In genomic region chr1:146007048-146007784, GRCh38 we compare ENCODE assay signal across 9 cellular contexts. TPM values are rescaled to one million over a fixed set of nuclear protein-coding genes. Genes with fewer than 3 reads are reported as not detected.
DNase-seq lines count a peak whose midpoint lies in the region; ATAC-seq and TF ChIP-seq lines count a peak whose summit lies in the region.
"Had no signal": no experiment of that assay in that cellular context is flagged by ENCODE, and none has a peak within 500 bp of the region (broad histone marks: within the 10 kb centered on the region; RNA-seq: fewer than 3 reads in every experiment).

No MANE protein-coding gene starts in this region.

- intact Hi-C loops in Calu3 (cut with micrococcal nuclease; ENCODE audit: unreplicated experiment) (loop anchor here (1.0 to 2.0 kb wide), 2 partner anchors 29 to 116 kb away; no protein-coding TSS in a partner anchor), activated B cell treated with CpG ODN at 0.5 μM for 24 hours (cut with micrococcal nuclease) (loop anchor here (1.0 kb wide), 4 partner anchors 10 to 148 kb away; partner anchors contain the start of genes PIAS3 and RBM8A), posterior vena cava (cut with DNase I) (loop anchor here (2.0 kb wide), 2 partner anchors 28 to 32 kb away; no protein-coding TSS in a partner anchor)

- H3K4me3 Mint-ChIP-seq in Calu3 (ENCODE audit: low read depth, unreplicated experiment), result no peak overlapping the region
- peak overlapping the region; percentile 57 for H3K4me3 Mint-ChIP-seq in HFFc6
- peak overlapping the region; percentile 72 for H3K4me3 Mint-ChIP-seq in activated B cell treated with CpG ODN at 0.5 μM for 24 hours

- POLR2A ChIA-PET in activated B cell treated with CpG ODN at 0.5 μM for 24 hours (lab: Charles Lee), result interaction anchor here (0.9 to 4.1 kb wide), 15 partner anchors 10 to 162 kb away, joined by 3 to 136 read pairs (median 6); partner anchors contain the start of genes ANKRD34A, LIX1L, NUDT17 and PEX11B

- H3K9me3 Mint-ChIP-seq in Calu3 (ENCODE audit: low read depth, unreplicated experiment) (no peaks in the 10 kb centered on the region), HFFc6 (no peaks in the 10 kb centered on the region), activated B cell treated with CpG ODN at 0.5 μM for 24 hours (no peaks in the 10 kb centered on the region)

- CTCF ChIA-PET in Calu3 (lab: Charles Lee), result interaction anchor here (0.5 to 2.2 kb wide), 6 partner anchors 13 to 162 kb away, joined by 3 to 31 read pairs (median 4); partner anchors contain the start of genes LIX1L and NUDT17
- CTCF ChIA-PET in activated B cell treated with CpG ODN at 0.5 μM for 24 hours (lab: Charles Lee), result interaction anchor here (0.6 to 14.3 kb wide), 10 partner anchors 10 to 162 kb away, joined by 3 to 247 read pairs (median 6); partner anchors contain the start of genes ANKRD34A, LIX1L, NUDT17 and POLR3GL

- ATAC-seq in activated B cell treated with CpG ODN at 0.5 μM for 24 hours (ENCODE audit: low read depth), result peak; percentile 95
- ATAC-seq in left lobe of liver, result peak; percentile 95

- peak overlapping the region; percentile 26 for H3K4me3 ChIP-seq in choroid plexus epithelial cell (ENCODE audit: low read depth, low read length)

- H3K27me3 Mint-ChIP-seq in Calu3 (ENCODE audit: unreplicated experiment) (no peaks in the 10 kb centered on the region), HFFc6 (ENCODE audit: insufficient read depth) (no peaks in the 10 kb centered on the region), activated B cell treated with CpG ODN at 0.5 μM for 24 hours (no peaks in the 10 kb centered on the region)

- H3K36me3 Mint-ChIP-seq in Calu3 (ENCODE audit: insufficient read depth, unreplicated experiment), result no peaks in the 10 kb centered on the region
- H3K36me3 Mint-ChIP-seq in HFFc6 (ENCODE audit: low read depth), result no peaks in the 10 kb centered on the region
- no peaks in the 10 kb centered on the region for H3K36me3 Mint-ChIP-seq in activated B cell treated with CpG ODN at 0.5 μM for 24 hours (ENCODE audit: low read depth)

- DNase-seq in Calu3, result peak; percentile 72
- peak; percentile 70 for DNase-seq in HFFc6
- peak; percentile 88 for DNase-seq in NCI-H2227 (lab: John Stamatoyannopoulos, UW; ENCODE audit: unreplicated experiment)
- DNase-seq in activated B cell treated with CpG ODN at 0.5 μM for 24 hours, result no peak
- DNase-seq in choroid plexus epithelial cell (ENCODE audit: low read depth), result peak; percentile 93
- DNase-seq in left lobe of liver (ENCODE audit: low spot score), result peak; percentile 57
- DNase-seq in stimulated activated CD4-positive, alpha-beta T cell treated with anti-CD3 and anti-CD28 coated beads, Interleukin-4, amount 100 ng/mL, for 4 hours, result peak; percentile 35 to 39
- DNase-seq in posterior vena cava (ENCODE audit: low spot score), result no peak

- H3K4me1 Mint-ChIP-seq in Calu3 (ENCODE audit: low read depth, unreplicated experiment) (no peaks in the 10 kb centered on the region), HFFc6 (ENCODE audit: low read depth) (peaks cover 9% of the 10 kb centered on the region), activated B cell treated with CpG ODN at 0.5 μM for 24 hours (peaks cover 26% of the 10 kb centered on the region)

- no peak overlapping the region for H3K27ac Mint-ChIP-seq in Calu3 (ENCODE audit: unreplicated experiment)
- H3K27ac Mint-ChIP-seq in HFFc6, result peak overlapping the region; percentile 63; the same call in 1 of the 2 replicates
- H3K27ac Mint-ChIP-seq in activated B cell treated with CpG ODN at 0.5 μM for 24 hours, result peak overlapping the region; percentile 96

- peak; percentile 70 for TF ChIP-seq CTCF in Calu3 (IDR thresholded peaks at IDR 0.05; ENCODE audit: unreplicated experiment)
- peak; percentile 98 for TF ChIP-seq CTCF in HFFc6 (IDR thresholded peaks at IDR 0.05)
- no peak for TF ChIP-seq CTCF in activated B cell treated with CpG ODN at 0.5 μM for 24 hours (IDR thresholded peaks at IDR 0.05)
- peak; percentile 61 for TF ChIP-seq CTCF in choroid plexus epithelial cell (conservative IDR thresholded peaks at IDR 0.05; ENCODE audit: low read depth, low read length)

- BruUV-seq in Calu3 (replicated peaks; lab: Mats Ljungman, UMichigan), result no TSS peak

RNA-seq across cellular contexts. Expression of gene TXNIP, which starts 10.8 kb away (rescaled TPM):
- 18.5 and 27.3 TPM in 2 replicates for total RNA-seq in Calu3 (2022)
- total RNA-seq in HFFc6 (2021; fragmentation: NEBNext Ultra II Directional; extraction: Animal tissue kit (Norgen Biotek cat#: 25700)), result 10 to 100 TPM; 49.2 to 78.0 (median 59.5) TPM
- 300 and 306 TPM in 2 replicates for total RNA-seq in activated B cell treated with CpG ODN at 0.5 μM for 24 hours
- total RNA-seq in left lobe of liver, result 66.5 TPM
- total RNA-seq in posterior vena cava, result 100 to 1,000 TPM; 393 to 441 TPM

RNA-seq across cellular contexts. Expression of gene HJV, which starts 14.3 kb away (rescaled TPM):
- total RNA-seq in Calu3 (2022), result not detected in 2 replicates
- not detected for total RNA-seq in HFFc6 (2021; fragmentation: NEBNext Ultra II Directional; extraction: Animal tissue kit (Norgen Biotek cat#: 25700))
- not detected in 2 replicates for total RNA-seq in activated B cell treated with CpG ODN at 0.5 μM for 24 hours
- 110 TPM for total RNA-seq in left lobe of liver
- not detected for total RNA-seq in posterior vena cava
- total RNA-seq: activated CD8-positive, alpha-beta memory T cell treated with anti-CD3 and anti-CD28 coated beads for 36 hours had no signal

RNA-seq across cellular contexts. Expression of gene POLR3GL, which starts 42.7 kb away (rescaled TPM):
- total RNA-seq in Calu3 (2022) (9.9 and 11.5 TPM in 2 replicates), activated B cell treated with CpG ODN at 0.5 μM for 24 hours (22.7 and 23.7 TPM in 2 replicates), left lobe of liver (14.2 TPM), posterior vena cava (10 to 100 TPM; 22.8 to 23.8 TPM)
- total RNA-seq in HFFc6 (2021; fragmentation: NEBNext Ultra II Directional; extraction: Animal tissue kit (Norgen Biotek cat#: 25700)), result 10 to 100 TPM; 23.5 to 29.3 (median 26.2) TPM

RNA-seq across cellular contexts. Expression of gene ANKRD34A, which starts 42.8 kb away (rescaled TPM):
- total RNA-seq in Calu3 (2022) (0.19 and 0.27 TPM in 2 replicates), activated B cell treated with CpG ODN at 0.5 μM for 24 hours (1.4 and 2.4 TPM in 2 replicates), left lobe of liver (0.65 TPM), posterior vena cava (1 to 10 TPM; 2.3 TPM)
- 10 to 100 TPM in 3 of 6 experiments, 1 to 10 TPM in 3; 8.1 to 14.9 (median 10.2) TPM for total RNA-seq in HFFc6 (2021; fragmentation: NEBNext Ultra II Directional; extraction: Animal tissue kit (Norgen Biotek cat#: 25700))

RNA-seq across cellular contexts. Expression of gene LIX1L, which starts 49.4 kb away (rescaled TPM):
- total RNA-seq in Calu3 (2022) (6.3 and 7.2 TPM in 2 replicates), activated B cell treated with CpG ODN at 0.5 μM for 24 hours (30.1 and 31.7 TPM in 2 replicates), left lobe of liver (11.4 TPM), posterior vena cava (10 to 100 TPM; 45.5 to 45.8 TPM)
- total RNA-seq in HFFc6 (2021; fragmentation: NEBNext Ultra II Directional; extraction: Animal tissue kit (Norgen Biotek cat#: 25700)), result 10 to 100 TPM; 51.0 to 59.6 (median 56.1) TPM

Comparison
In these comparisons a context has a peak if more than half of its experiments do, and no peak if none do; other contexts are left out.
1. DNase-seq: peak in Calu3 (single experiment), HFFc6 (single experiment), NCI-H2227 (single experiment), choroid plexus epithelial cell (single experiment), left lobe of liver (single experiment) and stimulated activated CD4-positive, alpha-beta T cell treated with anti-CD3 and anti-CD28 coated beads, Interleukin-4, amount 100 ng/mL, for 4 hours (2 of 2); none in activated B cell treated with CpG ODN at 0.5 μM for 24 hours (single experiment) and posterior vena cava (single experiment).
2. RNA of gene HJV, which starts 14.3 kb away (total RNA-seq): 110 TPM in left lobe of liver (single experiment); not detected in posterior vena cava, not detected in Calu3, not detected in HFFc6 and not detected in activated B cell treated with CpG ODN at 0.5 μM for 24 hours; every median in the first group is over 100 times any median in the second.